21 cellular contexts compared by ENCODE assay signal in genomic region chr4:119518915-119519410, GRCh38.
"Had no signal": no experiment of that assay in that cellular context is flagged by ENCODE, and none has a peak within 500 bp of the region (broad histone marks: within the 10 kb centered on the region; RNA-seq: fewer than 3 reads in every experiment).

No MANE protein-coding gene starts in this region.

- H3K27me3 Mint-ChIP-seq: activated CD4-positive, alpha-beta memory T cell treated with anti-CD3 and anti-CD28 coated beads, Interleukin-2, amount 10 ng/mL, durations not matched to agents 7 days and 5 days; activated CD8-positive, alpha-beta memory T cell treated with anti-CD3 and anti-CD28 coated beads, Interleukin-2, amount 10 ng/mL, durations not matched to agents 7 days and 5 days; central memory CD8-positive, alpha-beta T cell; type B pancreatic cell had no signal

- H3K27ac ChIP-seq: suprapubic skin had no signal

- H3K27ac Mint-ChIP-seq: activated CD4-positive, alpha-beta memory T cell treated with anti-CD3 and anti-CD28 coated beads, Interleukin-2, amount 10 ng/mL, durations not matched to agents 7 days and 5 days; activated CD8-positive, alpha-beta memory T cell treated with anti-CD3 and anti-CD28 coated beads, Interleukin-2, amount 10 ng/mL, durations not matched to agents 7 days and 5 days; activated naive CD4-positive, alpha-beta T cell treated with anti-CD3 and anti-CD28 coated beads for 36 hours; activated T-helper 2 cell treated with anti-CD3 and anti-CD28 coated beads, Interferon-gamma antibody, Interleukin-2, Interleukin-4, amounts not matched to agents 10 μg/mL and 5 μg/mL and 100 μg/mL, durations not matched to agents 14 hours and 24 hours and 36 hours; nephron had no signal

- H3K4me1 ChIP-seq: suprapubic skin had no signal

- DNase-seq: activated CD4-positive, alpha-beta memory T cell treated with anti-CD3 and anti-CD28 coated beads, Interleukin-2, amount 10 ng/mL, durations not matched to agents 7 days and 5 days; activated CD4-positive, alpha-beta T cell treated with anti-CD3 and anti-CD28 coated beads for 48 hours; activated CD4-positive, CD25-positive, alpha-beta regulatory T cell; activated CD8-positive, alpha-beta memory T cell treated with anti-CD3 and anti-CD28 coated beads, Interleukin-2, amount 10 ng/mL, durations not matched to agents 7 days and 5 days; activated naive CD4-positive, alpha-beta T cell treated with anti-CD3 and anti-CD28 coated beads for 36 hours; cortex of kidney; effector CD4-positive, alpha-beta T cell; esophagus squamous epithelium; hippocampal formation; occipital lobe; retina; stimulated activated naive CD8-positive, alpha-beta T cell treated with anti-CD3 and anti-CD28 coated beads, Interleukin-15, Interleukin-2, amounts not matched to agents 100 U/mL and 50 U/mL, for 24 hours; T-helper 1 cell; T-helper 9 cell had no signal

- ATAC-seq: activated CD8-positive, alpha-beta memory T cell treated with anti-CD3 and anti-CD28 coated beads, Interleukin-2, amount 10 ng/mL, durations not matched to agents 7 days and 5 days; left lobe of liver; stimulated activated naive CD8-positive, alpha-beta T cell treated with anti-CD3 and anti-CD28 coated beads, Interleukin-15, Interleukin-2, amounts not matched to agents 100 U/mL and 50 U/mL, for 24 hours had no signal

- H3K4me3 ChIP-seq: esophagus squamous epithelium, suprapubic skin had no signal

- H3K9me3 Mint-ChIP-seq: activated CD4-positive, alpha-beta memory T cell treated with anti-CD3 and anti-CD28 coated beads, Interleukin-2, amount 10 ng/mL, durations not matched to agents 7 days and 5 days; activated naive CD4-positive, alpha-beta T cell treated with anti-CD3 and anti-CD28 coated beads for 36 hours; activated T-helper 2 cell treated with anti-CD3 and anti-CD28 coated beads, Interferon-gamma antibody, Interleukin-2, Interleukin-4, amounts not matched to agents 10 μg/mL and 5 μg/mL and 100 μg/mL, durations not matched to agents 14 hours and 24 hours and 36 hours; central memory CD8-positive, alpha-beta T cell; mesothelial cell of epicardium; nephron; type B pancreatic cell had no signal

- H3K4me3 Mint-ChIP-seq: activated CD4-positive, alpha-beta memory T cell treated with anti-CD3 and anti-CD28 coated beads, Interleukin-2, amount 10 ng/mL, durations not matched to agents 7 days and 5 days; activated CD8-positive, alpha-beta memory T cell treated with anti-CD3 and anti-CD28 coated beads, Interleukin-2, amount 10 ng/mL, durations not matched to agents 7 days and 5 days; activated naive CD4-positive, alpha-beta T cell treated with anti-CD3 and anti-CD28 coated beads for 36 hours; central memory CD8-positive, alpha-beta T cell; mesothelial cell of epicardium; nephron; type B pancreatic cell had no signal

- H3K4me1 Mint-ChIP-seq: activated CD4-positive, alpha-beta memory T cell treated with anti-CD3 and anti-CD28 coated beads, Interleukin-2, amount 10 ng/mL, durations not matched to agents 7 days and 5 days; activated CD8-positive, alpha-beta memory T cell treated with anti-CD3 and anti-CD28 coated beads, Interleukin-2, amount 10 ng/mL, durations not matched to agents 7 days and 5 days; central memory CD8-positive, alpha-beta T cell; nephron had no signal

- H3K27me3 ChIP-seq: esophagus squamous epithelium, suprapubic skin had no signal

- H3K9me3 ChIP-seq: esophagus squamous epithelium, suprapubic skin had no signal
